Comparison of ENCODE assay signal across 8 cellular contexts in genomic region chr9:123929870-123930831, GRCh38. TPM values are rescaled to one million over a fixed set of nuclear protein-coding genes. Genes with fewer than 3 reads are reported as not detected.
A peak's percentile ranks its signal among the peaks of the same experiment; 100 is the strongest.
DNase-seq lines count a peak whose midpoint lies in the region; ATAC-seq and TF ChIP-seq lines count a peak whose summit lies in the region.

Gene DENND1A, minus strand, starts transcription at chr9:123930126. Its CDS starts 221 bp downstream, at chr9:123929905.

- no peaks in the 10 kb centered on the region for H3K36me3 ChIP-seq in kidney epithelial cell (ENCODE audit: control insufficient read depth, insufficient read depth, low read length)

- no peak for TF ChIP-seq CTCF in AG04449 (IDR thresholded peaks at IDR 0.05; ENCODE audit: insufficient read depth, low read length, missing control alignments)
- no peak for TF ChIP-seq CTCF in kidney epithelial cell (IDR thresholded peaks at IDR 0.05; ENCODE audit: insufficient read depth, low read length, poor library complexity, severe bottlenecking)

- ATAC-seq in GM18907 (IDR thresholded peaks at IDR 0.05; ENCODE audit: unreplicated experiment): peak; percentile 75
- ATAC-seq in HG03139 (IDR thresholded peaks at IDR 0.05; ENCODE audit: unreplicated experiment): peak; percentile 68

- H3K27me3 ChIP-seq in kidney epithelial cell (ENCODE audit: control insufficient read depth, insufficient read depth, low read length): no peaks in the 10 kb centered on the region

- H3K4me3 ChIP-seq in AG04449 (ENCODE audit: low read depth, low read length) (peak within 1 kb of the TSS; percentile 70), kidney epithelial cell (ENCODE audit: low read depth, low read length) (peak within 1 kb of the TSS; percentile 73)

- DNase-seq in AG04449 (ENCODE audit: low read depth, low spot score) (no peak), NCI-H345 treated with DMSO at 0.1 percent for 48 hours (lab: John Stamatoyannopoulos, UW; ENCODE audit: unreplicated experiment) (peak; percentile 76), cerebellum (ENCODE audit: low spot score) (peak; percentile 95), kidney epithelial cell (ENCODE audit: low read depth) (peak; percentile 32)
- peak; percentile 85 for DNase-seq in activated CD4-positive, CD25-positive, alpha-beta regulatory T cell treated with anti-CD3 and anti-CD28 coated beads, Interleukin-2, amount 50 U/mL, for 72 hours
- DNase-seq in stimulated activated CD4-positive, alpha-beta T cell treated with anti-CD3 and anti-CD28 coated beads, Interleukin-15, amount 100 ng/mL, for 24 hours: peak; percentile 93

- POLR2A ChIA-PET in AG04449 (lab: Yijun Ruan, JAX): no interaction called here

- CTCF ChIA-PET in AG04449 (lab: Yijun Ruan, JAX): interaction anchor here (0.7 kb wide), 1 partner anchor 111 kb away, joined by 3 read pairs; no protein-coding TSS in a partner anchor

RNA-seq across cellular contexts. Expression of gene DENND1A, which starts in this region (rescaled TPM):
- total RNA-seq in cerebellum (33.7 TPM), kidney epithelial cell (14.5 and 20.6 TPM in 2 replicates)
